In genomic region chr12:124361996-124362395, GRCh38 we compare ENCODE assay signal across 25 cellular contexts.
A peak's percentile ranks its signal among the peaks of the same experiment; 100 is the strongest.
DNase-seq lines count a peak whose midpoint lies in the region; ATAC-seq, FAIRE-seq and TF ChIP-seq lines count a peak whose summit lies in the region.
"Had no signal": no experiment of that assay in that cellular context is flagged by ENCODE, and none has a peak within 500 bp of the region (broad histone marks: within the 10 kb centered on the region; RNA-seq: fewer than 3 reads in every experiment).

No MANE protein-coding gene starts in this region.

- H3K79me1 ChIP-seq in IMR-90 (ENCODE audit: low read depth in 1 of 2, low read length in 2 of 2) = peaks cover 24 to 69% of the 10 kb centered on the region in 2 experiments

- H3K9me3 ChIP-seq in IMR-90 (ENCODE audit: control insufficient read depth, insufficient read depth, low read length) (no peaks in the 10 kb centered on the region), K562 (replicated peaks; ENCODE audit: control insufficient read depth, insufficient read depth, low read depth, low read length) (no peaks in the 10 kb centered on the region), gastrocnemius medialis (no peaks in the 10 kb centered on the region), transverse colon (no peaks in the 10 kb centered on the region)
- H3K9me3 ChIP-seq: A549, Caco-2, SK-N-SH had no signal

- no peak overlapping the region for H3K4me3 ChIP-seq in IMR-90 (ENCODE audit: insufficient read depth, low read depth, low read length)
- H3K4me3 ChIP-seq in K562 = no peak overlapping the region
- no peak overlapping the region for H3K4me3 ChIP-seq in gastrocnemius medialis
- no peak overlapping the region for H3K4me3 ChIP-seq in transverse colon
- H3K4me3 ChIP-seq: A549 had no signal

- H3K4ac ChIP-seq in IMR-90 (ENCODE audit: low read depth, low read length) = no peak overlapping the region

- H3K36me3 ChIP-seq in IMR-90 (ENCODE audit: control insufficient read depth, insufficient read depth, low read length) = peaks cover 62% of the 10 kb centered on the region
- H3K36me3 ChIP-seq in K562 (ENCODE audit: control insufficient read depth, insufficient read depth, low read length) = peaks cover 32% of the 10 kb centered on the region; the same call in 2 of the 3 replicates
- H3K36me3 ChIP-seq in gastrocnemius medialis = no peaks in the 10 kb centered on the region
- H3K36me3 ChIP-seq in transverse colon = peaks cover 0 to 10% (median 2%) of the 10 kb centered on the region in 4 donors

- FAIRE-seq in K562 (lab: Jason Lieb, UNC) = no peak
- FAIRE-seq: A549, GM12891 had no signal

- H3K23ac ChIP-seq in IMR-90 (ENCODE audit: low read depth, low read length) = no peak overlapping the region

- no peak overlapping the region for H2BK20ac ChIP-seq in IMR-90 (ENCODE audit: low read depth, low read length)

- no peak overlapping the region for H3K27ac Mint-ChIP-seq in Calu3 (ENCODE audit: unreplicated experiment)
- H3K27ac Mint-ChIP-seq: B cell; CD4-positive, alpha-beta T cell; IgD-negative memory B cell had no signal

- dilution Hi-C loops in IMR-90 (cut with HindIII; ENCODE audit: low sequenced_read_pairs, unreplicated experiment) = no loop called here

- H3K4me2 ChIP-seq in IMR-90 (ENCODE audit: low read depth, low read length) = no peak overlapping the region
- no peak overlapping the region for H3K4me2 ChIP-seq in K562 (ENCODE audit: insufficient read depth, low read length)
- H3K4me2 ChIP-seq: A549, SK-N-SH had no signal

- no peak overlapping the region for H4K91ac ChIP-seq in IMR-90 (ENCODE audit: insufficient read depth, low read depth, low read length)

- H3K14ac ChIP-seq in IMR-90 (replicated peaks; ENCODE audit: low read depth, low read length) = no peak overlapping the region

- H3K79me2 ChIP-seq in K562 (ENCODE audit: control insufficient read depth, insufficient read depth, low read length) = no peaks in the 10 kb centered on the region

- no peaks in the 10 kb centered on the region for H3K27me3 Mint-ChIP-seq in Calu3 (ENCODE audit: unreplicated experiment)
- H3K27me3 Mint-ChIP-seq: B cell; CD4-positive, alpha-beta T cell; IgD-negative memory B cell had no signal

- no peak overlapping the region for H2BK15ac ChIP-seq in IMR-90 (ENCODE audit: low read depth, low read length)

- POLR2A ChIA-PET in IMR-90 (lab: Charles Lee; ENCODE audit: unreplicated experiment) = no interaction called here
- POLR2A ChIA-PET in K562 (lab: Yijun Ruan, JAX) = interaction anchor here (0.6 kb wide), 3 partner anchors 101 to 417 kb away, joined by 3 to 4 read pairs (median 3); no protein-coding TSS in a partner anchor

- BruUV-seq in IMR-90 (replicated peaks; lab: Mats Ljungman, UMichigan) = no TSS peak
- BruUV-seq in K562 (replicated peaks; lab: Mats Ljungman, UMichigan) = no TSS peak
- no TSS peak for BruUV-seq in Calu3 (replicated peaks; lab: Mats Ljungman, UMichigan)

- TF ChIP-seq POLR2A in IMR-90 (IDR thresholded peaks at IDR 0.05; ENCODE audit: low read depth, low read length) (no peak), K562 (conservative IDR thresholded peaks at IDR 0.05) (no peak), gastrocnemius medialis (IDR thresholded peaks at IDR 0.05) (no peak), transverse colon (IDR thresholded peaks at IDR 0.05) (no peak)

- H3K9me3 Mint-ChIP-seq in Calu3 (ENCODE audit: low read depth, unreplicated experiment) = no peaks in the 10 kb centered on the region
- H3K9me3 Mint-ChIP-seq: CD4-positive, alpha-beta T cell; H9; IgD-negative memory B cell had no signal

- TF ChIP-seq CTCF in C4-2B (conservative IDR thresholded peaks at IDR 0.05) (no peak), IMR-90 (conservative IDR thresholded peaks at IDR 0.05; ENCODE audit: low read depth, low read length) (no peak), K562 (IDR thresholded peaks at IDR 0.05 in 2 of 3, conservative IDR thresholded peaks at IDR 0.05 in 1 of 3; ENCODE audit: insufficient read depth in 2 of 3, low read depth in 1 of 3, low read length in 3 of 3) (no peak), gastrocnemius medialis (IDR thresholded peaks at IDR 0.05 in 4 of 5, conservative IDR thresholded peaks at IDR 0.05 in 1 of 5) (no peak), transverse colon (IDR thresholded peaks at IDR 0.05) (no peak), Calu3 (IDR thresholded peaks at IDR 0.05; ENCODE audit: unreplicated experiment) (no peak)

- H3K56ac ChIP-seq in IMR-90 (ENCODE audit: extremely low read depth, insufficient read depth, low read length) = no peak overlapping the region

- H3K4me1 ChIP-seq in IMR-90 (ENCODE audit: control insufficient read depth, insufficient read depth, low read length) (no peaks in the 10 kb centered on the region), K562 (replicated peaks in 1 of 2; ENCODE audit: control insufficient read depth in 2 of 2, insufficient read depth in 2 of 2, low read length in 2 of 2) (peaks cover 0 to 29% of the 10 kb centered on the region in 2 experiments; a peak in 2 of 5 replicates), gastrocnemius medialis (peaks cover 78 to 86% of the 10 kb centered on the region in 2 donors), transverse colon (peaks cover 16 to 27% (median 20%) of the 10 kb centered on the region in 4 donors)
- H3K4me1 ChIP-seq: Caco-2 had no signal

- H4K20me1 ChIP-seq in IMR-90 (ENCODE audit: insufficient read depth, low read length) (peaks cover 93% of the 10 kb centered on the region), K562 (replicated peaks; ENCODE audit: control insufficient read depth, insufficient read depth, low read length) (peaks cover 5% of the 10 kb centered on the region; the same call in 1 of the 2 replicates)

- no peak overlapping the region for H4K5ac ChIP-seq in IMR-90 (ENCODE audit: low read depth, low read length)

- no peaks in the 10 kb centered on the region for H3K9me1 ChIP-seq in IMR-90 (ENCODE audit: insufficient read depth, low read length)
- H3K9me1 ChIP-seq in K562 (ENCODE audit: control insufficient read depth, insufficient read depth, low read length) = no peaks in the 10 kb centered on the region

- no peak overlapping the region for H3K18ac ChIP-seq in IMR-90 (ENCODE audit: low read depth, low read length)

- no peaks in the 10 kb centered on the region for H3K27me3 ChIP-seq in IMR-90 (ENCODE audit: control insufficient read depth, insufficient read depth, low read length)
- H3K27me3 ChIP-seq in K562 (ENCODE audit: control insufficient read depth in 2 of 2, insufficient read depth in 2 of 2, low read length in 2 of 2) = no peaks in the 10 kb centered on the region
- H3K27me3 ChIP-seq in gastrocnemius medialis = no peaks in the 10 kb centered on the region
- H3K27me3 ChIP-seq in transverse colon = no peaks in the 10 kb centered on the region

- H3K9ac ChIP-seq in IMR-90 (ENCODE audit: low read depth, low read length) (no peak overlapping the region), K562 (ENCODE audit: insufficient read depth in 1 of 2, low read depth in 2 of 2, low read length in 2 of 2) (no peak overlapping the region)
- H3K9ac ChIP-seq: SK-N-SH had no signal

- ATAC-seq in IMR-90 (ENCODE audit: low read depth) (no peak), K562 (no peak), gastrocnemius medialis (no peak)
- ATAC-seq: A549 had no signal

- H2BK5ac ChIP-seq in IMR-90 (ENCODE audit: low read depth, low read length, poor library complexity, severe bottlenecking) = no peak overlapping the region

- in situ Hi-C loops in IMR-90 (cut with MboI; ENCODE audit: low sequenced_read_pairs) (no loop called here), K562 (cut with MboI) (no loop called here), gastrocnemius medialis (cut with MboI; ENCODE audit: low sequenced_read_pairs in 4 of 4) (loop anchor here in 3 of 4 donors (25.0 kb wide), 2 partner anchors 100 to 400 kb away; no protein-coding TSS in a partner anchor), transverse colon (cut with MboI; ENCODE audit: low pct_ligation_motif_present in 1 of 4, low pct_unique_long_range_greater_than_20kb in 1 of 4, low sequenced_read_pairs in 3 of 4) (loop anchor here in 1 of 4 donors (25.0 kb wide), 1 partner anchor 400 kb away; no protein-coding TSS in a partner anchor)

- intact Hi-C loops in IMR-90 (cut with micrococcal nuclease) = no loop called here
- intact Hi-C loops in K562 (cut with micrococcal nuclease) = no loop called here
- intact Hi-C loops in gastrocnemius medialis (cut with DNase I; ENCODE audit: low total_unique reads) = no loop called here
- intact Hi-C loops in transverse colon (cut with DNase I; ENCODE audit: low total_unique reads) = loop anchor here (10.0 kb wide), 1 partner anchor 153 kb away; no protein-coding TSS in a partner anchor
- intact Hi-C loops in Calu3 (cut with micrococcal nuclease; ENCODE audit: unreplicated experiment) = no loop called here

- no peak for DNase-seq in IMR-90
- DNase-seq in K562 (ENCODE audit: extremely low read depth in 1 of 4, low spot score in 3 of 4) = no peak
- DNase-seq in gastrocnemius medialis = no peak
- no peak for DNase-seq in transverse colon
- DNase-seq in HuH-7 (ENCODE audit: low spot score) = no peak
- DNase-seq in Calu3 = no peak
- DNase-seq: Caco-2; CD4-positive, alpha-beta T cell; H9; MM.1S; NCI-H1048; NCI-H1417 treated with DMSO at 0.1 percent for 48 hours; NCI-H187 treated with DMSO at 0.1 percent for 48 hours; NCI-H2107; NCI-H446 treated with DMSO at 0.1 percent for 48 hours; NCI-H526 treated with DMSO at 0.1 percent for 48 hours; OCI-M1; SIG-M5; SK-N-SH had no signal

- H3K27ac ChIP-seq in C4-2B (peak overlapping the region; percentile 92), IMR-90 (ENCODE audit: insufficient read depth, low read length) (no peak overlapping the region), K562 (ENCODE audit: extremely low read depth, low read depth, low read length) (no peak overlapping the region), gastrocnemius medialis (peak overlapping the region; percentile 93 to 98 (median 97)), transverse colon (no peak overlapping the region)
- H3K27ac ChIP-seq: HL-60 had no signal

- no peak overlapping the region for H4K8ac ChIP-seq in IMR-90 (ENCODE audit: low read depth in 2 of 2, low read length in 2 of 2)

- WGBS in IMR-90 (ENCODE audit: extremely low coverage in 2 of 2, insufficient read length in 1 of 2), 2 experiments = 95% methylated on average over 4 of the region's 15 CpGs; no CpG with 5 or more reads in 1 of the 2 experiments
- whole genome bisulfite sequencing in K562 (ENCODE audit: insufficient coverage, low coverage, missing lambda C conversion rate) = 88% methylated on average over 13 of the region's 15 CpGs
- WGBS in transverse colon (ENCODE audit: low coverage in 1 of 2), 2 donors = 98 to 100% methylated on average over 4 to 11 of the region's 15 CpGs

- TF ChIP-seq RAD21 in IMR-90 (IDR thresholded peaks at IDR 0.05; ENCODE audit: low read length) = no peak
- no peak for TF ChIP-seq RAD21 in K562 (CRISPR knock-in tag; conservative IDR thresholded peaks at IDR 0.05 in 1 of 2, IDR thresholded peaks at IDR 0.05 in 1 of 2)

- H3K4me1 Mint-ChIP-seq in Calu3 (ENCODE audit: low read depth, unreplicated experiment) = no peaks in the 10 kb centered on the region
- H3K4me1 Mint-ChIP-seq: B cell, H9 had no signal

- TF ChIP-seq EP300 in K562 (IDR thresholded peaks at IDR 0.05; ENCODE audit: low read length) = no peak
- no peak for TF ChIP-seq EP300 in transverse colon (IDR thresholded peaks at IDR 0.05; ENCODE audit: low read depth)

- H2AK5ac ChIP-seq in IMR-90 (ENCODE audit: low read depth, low read length) = no peak overlapping the region

- H3K4me3 Mint-ChIP-seq in Calu3 (ENCODE audit: low read depth, unreplicated experiment) = no peak overlapping the region
- H3K4me3 Mint-ChIP-seq: B cell; CD4-positive, alpha-beta T cell; H9 had no signal

- no peak overlapping the region for H2BK120ac ChIP-seq in IMR-90 (ENCODE audit: low read depth, low read length)

- peak overlapping the region; percentile 81 for H2AK9ac ChIP-seq in IMR-90 (replicated peaks; ENCODE audit: low read depth, low read length, poor library complexity)

- H2AFZ ChIP-seq in IMR-90 (replicated peaks; ENCODE audit: low read length, poor library complexity) (no peak overlapping the region), K562 (ENCODE audit: low read depth, low read length) (no peak overlapping the region)

- CTCF ChIA-PET in IMR-90 (lab: Yijun Ruan, JAX) (no interaction called here), K562 (lab: Yijun Ruan, JAX; ENCODE audit: low intra/inter-chr PET ratio) (no interaction called here), Calu3 (lab: Charles Lee) (no interaction called here)

- H3K36me3 Mint-ChIP-seq in Calu3 (ENCODE audit: insufficient read depth, unreplicated experiment) = peaks cover 53% of the 10 kb centered on the region
- H3K36me3 Mint-ChIP-seq: IgD-negative memory B cell had no signal

Comparison
In these comparisons a context has a peak if more than half of its experiments do, and no peak if none do; other contexts are left out.
1. H3K27ac ChIP-seq: peak in C4-2B (single experiment) and gastrocnemius medialis (4 of 4); none in IMR-90 (single experiment), K562 (single experiment) and transverse colon (0 of 4).
2. in situ Hi-C loops: an anchor here in gastrocnemius medialis (25.0 kb wide); none called in IMR-90 and K562.